Comparison of ENCODE assay signal across 20 cellular contexts in genomic region chr1:152866321-152866720, GRCh38. TPM values are rescaled to one million over a fixed set of nuclear protein-coding genes. Genes with fewer than 3 reads are reported as not detected.
DNase-seq lines count a peak whose midpoint lies in the region; ATAC-seq and TF ChIP-seq lines count a peak whose summit lies in the region.
"Had no signal": no experiment of that assay in that cellular context is flagged by ENCODE, and none has a peak within 500 bp of the region (broad histone marks: within the 10 kb centered on the region; RNA-seq: fewer than 3 reads in every experiment).

No MANE protein-coding gene starts in this region.

- H3K27me3 ChIP-seq in RWPE2 (ENCODE audit: insufficient read depth, poor library complexity, severe bottlenecking) (no peaks in the 10 kb centered on the region), esophagus muscularis mucosa (no peaks in the 10 kb centered on the region)
- H3K27me3 ChIP-seq: BLaER1 had no signal

- no peaks in the 10 kb centered on the region for H3K9me3 Mint-ChIP-seq in activated naive CD8-positive, alpha-beta T cell treated with anti-CD3 and anti-CD28 coated beads, Interleukin-2, amount 50 U/mL, for 24 hours
- no peaks in the 10 kb centered on the region for H3K9me3 Mint-ChIP-seq in activated naive CD8-positive, alpha-beta T cell treated with anti-CD3 and anti-CD28 coated beads for 36 hours
- H3K9me3 Mint-ChIP-seq: CD4-positive, CD25-positive, alpha-beta regulatory T cell; CD8-positive, alpha-beta T cell; GM23338; HFFc6 had no signal

- H3K36me3 ChIP-seq in RWPE2 (ENCODE audit: low read depth) = no peaks in the 10 kb centered on the region
- H3K36me3 ChIP-seq in esophagus muscularis mucosa = no peaks in the 10 kb centered on the region
- H3K36me3 ChIP-seq: BLaER1, HAP-1 had no signal

- TF ChIP-seq EP300 in esophagus muscularis mucosa (IDR thresholded peaks at IDR 0.05) = no peak

- H3K4me1 ChIP-seq in RWPE2 (ENCODE audit: insufficient read depth, poor library complexity, severe bottlenecking) = peaks cover 4% of the 10 kb centered on the region
- H3K4me1 ChIP-seq in esophagus muscularis mucosa = peaks cover 0 to 20% (median 15%) of the 10 kb centered on the region in 4 donors
- H3K4me1 ChIP-seq: BLaER1, Caco-2, HAP-1 had no signal

- H3K4me3 ChIP-seq in RWPE2 (ENCODE audit: severe bottlenecking) = no peak overlapping the region
- no peak overlapping the region for H3K4me3 ChIP-seq in esophagus muscularis mucosa
- H3K4me3 ChIP-seq: BLaER1, GM12878, GM23338, HAP-1 had no signal

- H3K36me3 Mint-ChIP-seq in activated naive CD8-positive, alpha-beta T cell treated with anti-CD3 and anti-CD28 coated beads, Interleukin-2, amount 50 U/mL, for 24 hours (ENCODE audit: low read depth) = no peaks in the 10 kb centered on the region
- no peaks in the 10 kb centered on the region for H3K36me3 Mint-ChIP-seq in activated naive CD8-positive, alpha-beta T cell treated with anti-CD3 and anti-CD28 coated beads for 36 hours
- H3K36me3 Mint-ChIP-seq: CD4-positive, CD25-positive, alpha-beta regulatory T cell; CD8-positive, alpha-beta T cell had no signal

- 88% methylated on average over 2 of the region's 2 CpGs for WGBS in esophagus muscularis mucosa

- H3K4me3 Mint-ChIP-seq in activated naive CD8-positive, alpha-beta T cell treated with anti-CD3 and anti-CD28 coated beads, Interleukin-2, amount 50 U/mL, for 24 hours = no peak overlapping the region
- no peak overlapping the region for H3K4me3 Mint-ChIP-seq in activated naive CD8-positive, alpha-beta T cell treated with anti-CD3 and anti-CD28 coated beads for 36 hours
- H3K4me3 Mint-ChIP-seq: B cell; CD4-positive, CD25-positive, alpha-beta regulatory T cell; CD8-positive, alpha-beta T cell; GM23338; HFFc6 had no signal

- no peak overlapping the region for H3K27ac Mint-ChIP-seq in activated naive CD8-positive, alpha-beta T cell treated with anti-CD3 and anti-CD28 coated beads, Interleukin-2, amount 50 U/mL, for 24 hours
- no peak overlapping the region for H3K27ac Mint-ChIP-seq in activated naive CD8-positive, alpha-beta T cell treated with anti-CD3 and anti-CD28 coated beads for 36 hours
- H3K27ac Mint-ChIP-seq: B cell; CD4-positive, CD25-positive, alpha-beta regulatory T cell; CD8-positive, alpha-beta T cell; GM23338; HFFc6 had no signal

- peaks cover 1% of the 10 kb centered on the region for H3K27me3 Mint-ChIP-seq in activated naive CD8-positive, alpha-beta T cell treated with anti-CD3 and anti-CD28 coated beads, Interleukin-2, amount 50 U/mL, for 24 hours
- peaks cover 7% of the 10 kb centered on the region for H3K27me3 Mint-ChIP-seq in activated naive CD8-positive, alpha-beta T cell treated with anti-CD3 and anti-CD28 coated beads for 36 hours

- DNase-seq in ELR (ENCODE audit: low read depth) = peak; percentile 28
- no peak for DNase-seq in RWPE2 (ENCODE audit: low spot score)
- DNase-seq in esophagus muscularis mucosa (ENCODE audit: extremely low spot score) = peak; percentile 4
- no peak for DNase-seq in activated naive CD8-positive, alpha-beta T cell treated with anti-CD3 and anti-CD28 coated beads, Interleukin-2, amount 50 U/mL, for 24 hours
- DNase-seq in activated naive CD8-positive, alpha-beta T cell treated with anti-CD3 and anti-CD28 coated beads for 36 hours = no peak
- DNase-seq: Caco-2; CD4-positive, CD25-positive, alpha-beta regulatory T cell; CD8-positive, alpha-beta T cell; DMS153; DND-41; GDM1; HFFc6 had no signal

- intact Hi-C loops in esophagus muscularis mucosa (cut with DNase I) = no loop called here

- ATAC-seq in RWPE2 (ENCODE audit: low read depth) (peak; percentile 25; the same call in 1 of the 3 replicates), HG02763 (IDR thresholded peaks at IDR 0.05; ENCODE audit: unreplicated experiment) (no peak)
- ATAC-seq in activated naive CD8-positive, alpha-beta T cell treated with anti-CD3 and anti-CD28 coated beads, Interleukin-2, amount 50 U/mL, for 24 hours = no peak
- ATAC-seq: CD8-positive, alpha-beta T cell; GM12878; GM23338 had no signal

- H3K4me1 Mint-ChIP-seq in activated naive CD8-positive, alpha-beta T cell treated with anti-CD3 and anti-CD28 coated beads, Interleukin-2, amount 50 U/mL, for 24 hours = no peaks in the 10 kb centered on the region
- H3K4me1 Mint-ChIP-seq in activated naive CD8-positive, alpha-beta T cell treated with anti-CD3 and anti-CD28 coated beads for 36 hours = no peaks in the 10 kb centered on the region
- H3K4me1 Mint-ChIP-seq: B cell; CD4-positive, CD25-positive, alpha-beta regulatory T cell had no signal

- no peak for TF ChIP-seq CTCF in RWPE2 (IDR thresholded peaks at IDR 0.05; ENCODE audit: poor library complexity, severe bottlenecking)
- TF ChIP-seq CTCF in esophagus muscularis mucosa (IDR thresholded peaks at IDR 0.05) = no peak

- H3K27ac ChIP-seq in RWPE2 (ENCODE audit: poor library complexity, severe bottlenecking) (peak overlapping the region; percentile 32), esophagus muscularis mucosa (replicated peaks in 1 of 4) (no peak overlapping the region)
- H3K27ac ChIP-seq: 22Rv1, BLaER1, C4-2B had no signal

- TF ChIP-seq POLR2A in esophagus muscularis mucosa (IDR thresholded peaks at IDR 0.05; ENCODE audit: low read depth) = no peak

- H3K9me3 ChIP-seq in RWPE2 (ENCODE audit: severe bottlenecking) (no peaks in the 10 kb centered on the region), esophagus muscularis mucosa (no peaks in the 10 kb centered on the region)
- H3K9me3 ChIP-seq: BLaER1, Caco-2, HAP-1 had no signal

RNA-seq across cellular contexts. Expression of gene LCE7A, which starts 6.5 kb away (rescaled TPM):
- not detected for total RNA-seq in esophagus muscularis mucosa
- total RNA-seq in activated naive CD8-positive, alpha-beta T cell treated with anti-CD3 and anti-CD28 coated beads for 36 hours = not detected
- total RNA-seq: B cell; Caco-2; CD4-positive, CD25-positive, alpha-beta regulatory T cell; CD8-positive, alpha-beta T cell; GM12878; GM23338; HFFc6 had no signal

RNA-seq across cellular contexts. Expression of gene SMCP, which starts 11.8 kb away (rescaled TPM):
- not detected for total RNA-seq in esophagus muscularis mucosa
- total RNA-seq in activated naive CD8-positive, alpha-beta T cell treated with anti-CD3 and anti-CD28 coated beads for 36 hours = not detected
- total RNA-seq: B cell; Caco-2; CD4-positive, CD25-positive, alpha-beta regulatory T cell; CD8-positive, alpha-beta T cell; GM12878; GM23338; HFFc6 had no signal

RNA-seq across cellular contexts. Expression of gene LCE6A, which starts 23.7 kb away (rescaled TPM):
- total RNA-seq in esophagus muscularis mucosa = not detected
- not detected for total RNA-seq in activated naive CD8-positive, alpha-beta T cell treated with anti-CD3 and anti-CD28 coated beads for 36 hours
- total RNA-seq: B cell; Caco-2; CD4-positive, CD25-positive, alpha-beta regulatory T cell; CD8-positive, alpha-beta T cell; GM23338; HFFc6 had no signal

RNA-seq across cellular contexts. Expression of gene LCE1A, which starts 39.0 kb away (rescaled TPM):
- total RNA-seq in esophagus muscularis mucosa = not detected
- total RNA-seq in activated naive CD8-positive, alpha-beta T cell treated with anti-CD3 and anti-CD28 coated beads for 36 hours = not detected
- total RNA-seq: B cell; Caco-2; CD4-positive, CD25-positive, alpha-beta regulatory T cell; CD8-positive, alpha-beta T cell; GM12878; GM23338; HFFc6 had no signal

RNA-seq across cellular contexts. Expression of gene IVL, which starts 42.0 kb away (rescaled TPM):
- total RNA-seq in esophagus muscularis mucosa = not detected
- total RNA-seq in activated naive CD8-positive, alpha-beta T cell treated with anti-CD3 and anti-CD28 coated beads for 36 hours = not detected
- total RNA-seq: B cell; Caco-2; CD4-positive, CD25-positive, alpha-beta regulatory T cell; CD8-positive, alpha-beta T cell; GM23338; HFFc6 had no signal

Comparison
In these comparisons a context has a peak if more than half of its experiments do, and no peak if none do; other contexts are left out.
1. DNase-seq: peak in ELR (single experiment) and esophagus muscularis mucosa (single experiment); none in RWPE2 (single experiment), activated naive CD8-positive, alpha-beta T cell treated with anti-CD3 and anti-CD28 coated beads, Interleukin-2, amount 50 U/mL, for 24 hours (single experiment) and activated naive CD8-positive, alpha-beta T cell treated with anti-CD3 and anti-CD28 coated beads for 36 hours (single experiment).